In genomic region chr16:4957420-4957719, GRCh38 we compare ENCODE assay signal across 8 cellular contexts. TPM values are rescaled to one million over a fixed set of nuclear protein-coding genes. Genes with fewer than 3 reads are reported as not detected.
DNase-seq lines count a peak whose midpoint lies in the region; ATAC-seq, FAIRE-seq and TF ChIP-seq lines count a peak whose summit lies in the region.

No MANE protein-coding gene starts in this region.

- no peak for TF ChIP-seq POLR2A in uterus (IDR thresholded peaks at IDR 0.05)

- H3K4me1 ChIP-seq in left ventricle myocardium inferior = peaks cover 18% of the 10 kb centered on the region
- peaks cover 2% of the 10 kb centered on the region for H3K4me1 ChIP-seq in mesodermal cell (ENCODE audit: control insufficient read depth, insufficient read depth, low read length, poor library complexity, severe bottlenecking)
- peaks cover 3 to 6% of the 10 kb centered on the region in 2 donors for H3K4me1 ChIP-seq in uterus

- H3K9me3 ChIP-seq in left ventricle myocardium inferior (replicated peaks) (no peaks in the 10 kb centered on the region), mesodermal cell (ENCODE audit: control insufficient read depth, low read length) (no peaks in the 10 kb centered on the region), uterus (no peaks in the 10 kb centered on the region)

- 67 to 71% methylated on average over 9 to 10 of the region's 10 CpGs for WGBS in mesodermal cell (ENCODE audit: insufficient coverage in 2 of 2), 2 experiments

- H3K27me3 ChIP-seq in left ventricle myocardium inferior (ENCODE audit: low read depth) (no peaks in the 10 kb centered on the region), bronchial epithelial cell (ENCODE audit: control insufficient read depth, insufficient read depth, low read length) (peaks cover 1% of the 10 kb centered on the region), uterus (no peaks in the 10 kb centered on the region)

- ATAC-seq in Right ventricle myocardium superior (ENCODE audit: poor library complexity) (no peak), GM21825 (IDR thresholded peaks at IDR 0.05; ENCODE audit: unreplicated experiment) (no peak)

- H3K27ac ChIP-seq in left ventricle myocardium inferior (replicated peaks) (peak overlapping the region; percentile 69), mesodermal cell (ENCODE audit: low read depth, low read length, severe bottlenecking) (no peak overlapping the region), uterus (peak overlapping the region; percentile 68 to 76)

- DNase-seq in left ventricle myocardium inferior (no peak), Right ventricle myocardium superior (no peak), bronchial epithelial cell (ENCODE audit: low read depth) (no peak), uterus (no peak), GF-D8 (lab: John Stamatoyannopoulos, UW) (no peak), NCI-H2081 (lab: John Stamatoyannopoulos, UW) (no peak)

- H3K4me3 ChIP-seq in left ventricle myocardium inferior (peak overlapping the region; percentile 71), bronchial epithelial cell (ENCODE audit: low read depth, low read length) (peak overlapping the region; percentile 54), mesodermal cell (ENCODE audit: extremely low read depth, insufficient read depth, low read length, poor library complexity, severe bottlenecking) (peak overlapping the region; percentile 32), uterus (peak overlapping the region; percentile 36 to 51)

- FAIRE-seq in bronchial epithelial cell (lab: Jason Lieb, UNC) = no peak

- TF ChIP-seq CTCF in left ventricle myocardium inferior (IDR thresholded peaks at IDR 0.05; ENCODE audit: borderline replicate concordance) (no peak), bronchial epithelial cell (IDR thresholded peaks at IDR 0.05; ENCODE audit: insufficient read depth, low read length, severe bottlenecking) (no peak), uterus (IDR thresholded peaks at IDR 0.05) (no peak)

- H3K36me3 ChIP-seq in left ventricle myocardium inferior (no peaks in the 10 kb centered on the region), bronchial epithelial cell (ENCODE audit: control insufficient read depth, insufficient read depth, low read length) (no peaks in the 10 kb centered on the region), mesodermal cell (ENCODE audit: control insufficient read depth, insufficient read depth, low read length) (no peaks in the 10 kb centered on the region), uterus (no peaks in the 10 kb centered on the region)

- intact Hi-C loops in left ventricle myocardium inferior (cut with micrococcal nuclease) (no loop called here), Right ventricle myocardium superior (cut with DNase I) (loop anchor here (10.0 kb wide), 2 partner anchors 153 to 223 kb away; partner anchors contain the start of genes ANKS3, DNAAF8 and ROGDI), uterus (cut with DNase I; ENCODE audit: low total_unique reads) (loop anchor here (10.0 kb wide), 1 partner anchor 103 kb away; no protein-coding TSS in a partner anchor)

RNA-seq across cellular contexts. Expression of gene SEC14L5, which starts 0.8 kb away (rescaled TPM):
- total RNA-seq in left ventricle myocardium inferior = 15.5 TPM
- total RNA-seq in Right ventricle myocardium superior = 26.2 TPM
- under 0.01 and 0.13 TPM in 2 replicates for total RNA-seq in bronchial epithelial cell
- polyA plus RNA-seq in mesodermal cell (2013, experiment 1 of 2) = 0.18 TPM
- polyA plus RNA-seq in mesodermal cell (2013, experiment 2 of 2) = 0.05 TPM
- total RNA-seq in uterus = 1 to 10 TPM in 1 of 4 donors, under 1 TPM in 1, not detected in 2; 0.28 to 2.0 TPM

RNA-seq across cellular contexts. Expression of gene PPL, which starts 20.4 kb away (rescaled TPM):
- 7.6 TPM for total RNA-seq in left ventricle myocardium inferior
- total RNA-seq in Right ventricle myocardium superior = 14.9 TPM
- total RNA-seq in bronchial epithelial cell = 184 and 378 TPM in 2 replicates
- 2.1 TPM for polyA plus RNA-seq in mesodermal cell (2013, experiment 1 of 2)
- polyA plus RNA-seq in mesodermal cell (2013, experiment 2 of 2) = 2.6 TPM
- total RNA-seq in uterus = 10 to 100 TPM in 3 of 4 donors, 1 to 10 TPM in 1; 8.7 to 39.6 (median 15.2) TPM
